Comparison of ENCODE assay signal across 9 cellular contexts in genomic region chr2:173571021-173571821, GRCh38.
DNase-seq lines count a peak whose midpoint lies in the region; ATAC-seq, FAIRE-seq and TF ChIP-seq lines count a peak whose summit lies in the region.
"Had no signal": no experiment of that assay in that cellular context is flagged by ENCODE, and none has a peak within 500 bp of the region (broad histone marks: within the 10 kb centered on the region; RNA-seq: fewer than 3 reads in every experiment).

No MANE protein-coding gene starts in this region.

- no peak overlapping the region for H3K4ac ChIP-seq in H1 (replicated peaks; ENCODE audit: insufficient read length, low read depth, low read length)

- H3K27ac ChIP-seq in H1 (ENCODE audit: low read depth, low read length) (no peak overlapping the region), upper lobe of left lung (no peak overlapping the region)

- no peaks in the 10 kb centered on the region for H3K79me1 ChIP-seq in H1 (ENCODE audit: low read depth, low read length)

- no peak overlapping the region for H3K18ac ChIP-seq in H1 (ENCODE audit: extremely low read depth, low read length)

- peaks cover 0 to 1% (median 0%) of the 10 kb centered on the region in 4 experiments; a peak in 1 of 7 replicates for H3K27me3 ChIP-seq in H1 (replicated peaks in 1 of 4; ENCODE audit: control insufficient read depth in 3 of 4, extremely low read depth in 1 of 4, insufficient read depth in 3 of 4, low read length in 3 of 4)
- no peaks in the 10 kb centered on the region for H3K27me3 ChIP-seq in upper lobe of left lung

- H3K23ac ChIP-seq in H1 (ENCODE audit: insufficient read length): no peak overlapping the region

- TF ChIP-seq CTCF in H1 (IDR thresholded peaks at IDR 0.05; ENCODE audit: control extremely low read depth in 1 of 3, insufficient read depth in 1 of 3, low read depth in 1 of 3, low read length in 3 of 3) (peak in 2 of 3 experiments; percentile 23 to 28; a peak in 3 of 4 replicates), osteocyte (IDR thresholded peaks at IDR 0.05) (peak; percentile 53), upper lobe of left lung (IDR thresholded peaks at IDR 0.05) (peak in 2 of 6 experiments; percentile 11 to 32)

- no peak overlapping the region for H3K14ac ChIP-seq in H1 (ENCODE audit: insufficient read length)

- no peak overlapping the region for H4K8ac ChIP-seq in H1 (ENCODE audit: extremely low read depth, insufficient read depth, low read length)

- no peaks in the 10 kb centered on the region for H4K20me1 ChIP-seq in H1 (replicated peaks in 1 of 2; ENCODE audit: control insufficient read depth in 1 of 2, insufficient read depth in 2 of 2, low read length in 2 of 2)

- peak overlapping the region; percentile 81 for H2AFZ ChIP-seq in H1 (ENCODE audit: low read length)

- POLR2A ChIA-PET in H1 (lab: Charles Lee; ENCODE audit: partially characterized antibody): no interaction called here

- no peaks in the 10 kb centered on the region for H3K79me2 ChIP-seq in H1 (ENCODE audit: control insufficient read depth in 1 of 2, insufficient read depth in 2 of 2, low read length in 2 of 2)

- TF ChIP-seq POLR2A in H1 (IDR thresholded peaks at IDR 0.05; ENCODE audit: control extremely low read depth in 1 of 2, low read depth in 2 of 2, low read length in 2 of 2) (no peak), upper lobe of left lung (IDR thresholded peaks at IDR 0.05) (no peak)

- H2BK5ac ChIP-seq in H1 (ENCODE audit: low read depth, low read length): no peak overlapping the region

- H3K9me3 Mint-ChIP-seq in osteocyte (ENCODE audit: unreplicated experiment): peaks cover 4% of the 10 kb centered on the region
- H3K9me3 Mint-ChIP-seq: activated naive CD8-positive, alpha-beta T cell treated with anti-CD3 and anti-CD28 coated beads, Interleukin-2, amount 10 ng/mL, durations not matched to agents 7 days and 5 days had no signal

- TF ChIP-seq RAD21 in H1 (IDR thresholded peaks at IDR 0.05 in 1 of 2, conservative IDR thresholded peaks at IDR 0.05 in 1 of 2; ENCODE audit: low read depth in 2 of 2, low read length in 2 of 2): peak; percentile 43 to 64

- peak overlapping the region in 2 of 4 experiments; percentile 2 to 45; a peak in 5 of 8 replicates for H3K4me3 ChIP-seq in H1 (ENCODE audit: extremely low read depth in 1 of 4, insufficient read depth in 2 of 4, low read depth in 3 of 4, low read length in 4 of 4)
- H3K4me3 ChIP-seq in upper lobe of left lung: no peak overlapping the region

- H3K36me3 Mint-ChIP-seq in osteocyte (ENCODE audit: unreplicated experiment): no peaks in the 10 kb centered on the region
- H3K36me3 Mint-ChIP-seq: activated naive CD8-positive, alpha-beta T cell treated with anti-CD3 and anti-CD28 coated beads, Interleukin-2, amount 10 ng/mL, durations not matched to agents 7 days and 5 days had no signal

- H2BK15ac ChIP-seq in H1 (ENCODE audit: low read length): no peak overlapping the region

- no peaks in the 10 kb centered on the region for H3K36me3 ChIP-seq in H1 (ENCODE audit: control insufficient read depth in 2 of 4, insufficient read depth in 4 of 4, low read length in 3 of 4)
- no peaks in the 10 kb centered on the region for H3K36me3 ChIP-seq in upper lobe of left lung

- ATAC-seq in upper lobe of left lung (ENCODE audit: low FRiP score in 2 of 2) (no peak), HG02852 (IDR thresholded peaks at IDR 0.05; ENCODE audit: unreplicated experiment) (no peak)

- H3K4me3 Mint-ChIP-seq in osteocyte (ENCODE audit: unreplicated experiment): no peak overlapping the region
- H3K4me3 Mint-ChIP-seq: activated naive CD8-positive, alpha-beta T cell treated with anti-CD3 and anti-CD28 coated beads, Interleukin-2, amount 10 ng/mL, durations not matched to agents 7 days and 5 days had no signal

- H3K4me2 ChIP-seq in H1 (ENCODE audit: insufficient read depth in 1 of 2, low read depth in 2 of 2, low read length in 2 of 2): peak overlapping the region; percentile 56 to 65

- no peak overlapping the region for H4K91ac ChIP-seq in H1 (replicated peaks; ENCODE audit: insufficient read length, low read length)

- no peak overlapping the region for H3K27ac Mint-ChIP-seq in osteocyte (ENCODE audit: unreplicated experiment)
- H3K27ac Mint-ChIP-seq: activated naive CD8-positive, alpha-beta T cell treated with anti-CD3 and anti-CD28 coated beads, Interleukin-2, amount 10 ng/mL, durations not matched to agents 7 days and 5 days had no signal

- H3K4me1 ChIP-seq in H1 (replicated peaks in 1 of 4; ENCODE audit: control insufficient read depth in 3 of 4, insufficient read depth in 4 of 4, low read length in 3 of 4): peaks cover 2 to 9% (median 7%) of the 10 kb centered on the region in 4 experiments; a peak in 5 of 7 replicates
- peaks cover 0 to 14% (median 11%) of the 10 kb centered on the region in 4 donors for H3K4me1 ChIP-seq in upper lobe of left lung

- WGBS in H1 (ENCODE audit: extremely low coverage in 1 of 2, insufficient coverage in 1 of 2, insufficient read length in 1 of 2, insufficient replicate concordance in 2 of 2, low coverage in 1 of 2, low lambda C conversion rate in 2 of 2, missing lambda C conversion rate in 1 of 2), 2 experiments: 19% methylated on average over 10 of the region's 10 CpGs; no CpG with 5 or more reads in 1 of the 2 experiments
- 5 to 9% methylated on average over 10 of the region's 10 CpGs for WGBS in upper lobe of left lung, 2 donors

- peak; percentile 55 for DNase-seq in A172 (ENCODE audit: low spot score)
- no peak for DNase-seq in GM19239 (ENCODE audit: insufficient read length, low spot score)
- peak; percentile 46 to 85 for DNase-seq in NCI-H524 (lab: John Stamatoyannopoulos, UW)
- DNase-seq in H1 (ENCODE audit: low read depth in 1 of 2, low spot score in 2 of 2): no peak
- DNase-seq in osteocyte (ENCODE audit: extremely low spot score, unreplicated experiment): no peak
- DNase-seq in upper lobe of left lung: no peak
- DNase-seq in T-helper 1 cell: no peak
- DNase-seq: activated naive CD8-positive, alpha-beta T cell treated with anti-CD3 and anti-CD28 coated beads, Interleukin-2, amount 10 ng/mL, durations not matched to agents 7 days and 5 days had no signal

- no peak overlapping the region for H3K9ac ChIP-seq in H1 (replicated peaks in 1 of 4; ENCODE audit: extremely low read depth in 1 of 4, low read depth in 3 of 4, low read length in 3 of 4)

- no peak overlapping the region for H2BK12ac ChIP-seq in H1 (ENCODE audit: low read depth, low read length)

- TF ChIP-seq EP300 in H1 (IDR thresholded peaks at IDR 0.05; ENCODE audit: borderline replicate concordance in 1 of 2, low read depth in 2 of 2, low read length in 2 of 2) (no peak), upper lobe of left lung (IDR thresholded peaks at IDR 0.05) (no peak)

- no peak overlapping the region for H2AK5ac ChIP-seq in H1 (ENCODE audit: low read depth, low read length)

- H2BK120ac ChIP-seq in H1 (replicated peaks; ENCODE audit: low read depth, low read length): no peak overlapping the region

- H3K4me1 Mint-ChIP-seq in osteocyte (ENCODE audit: unreplicated experiment): peaks cover 13% of the 10 kb centered on the region

- no peaks in the 10 kb centered on the region for H3K27me3 Mint-ChIP-seq in osteocyte (ENCODE audit: unreplicated experiment)

- H3K9me3 ChIP-seq in H1 (ENCODE audit: insufficient read depth in 2 of 2, low read depth in 1 of 2, low read length in 1 of 2) (no peaks in the 10 kb centered on the region; a peak in 1 of 4 replicates), upper lobe of left lung (no peaks in the 10 kb centered on the region)

- no peak overlapping the region for H3K56ac ChIP-seq in H1 (replicated peaks; ENCODE audit: insufficient read length, low read depth, low read length)

- no peak overlapping the region for H2BK20ac ChIP-seq in H1 (ENCODE audit: low read length)

- H3K23me2 ChIP-seq in H1 (ENCODE audit: low read depth, low read length): no peaks in the 10 kb centered on the region

- H4K5ac ChIP-seq in H1 (ENCODE audit: insufficient read length, low read depth, low read length): no peak overlapping the region

- FAIRE-seq in GM19239 (lab: Jason Lieb, UNC): peak; percentile 11
- FAIRE-seq in H1 (lab: Jason Lieb, UNC): peak; percentile 78

- CTCF ChIA-PET in H1 (lab: Charles Lee; ENCODE audit: partially characterized antibody): interaction anchor here (0.9 kb wide), 1 partner anchor 122 kb away, joined by 3 read pairs; no protein-coding TSS in a partner anchor

TF ChIP-seq in H1, 55 proteins besides CTCF, POLR2A, EP300 and RAD21:
- TF ChIP-seq ATF2 (IDR thresholded peaks at IDR 0.05; ENCODE audit: low read length): no peak
- TF ChIP-seq E2F6 (IDR thresholded peaks at IDR 0.05): peak; percentile 23; the same call in 1 of the 2 replicates

Comparison
In these comparisons a context has a peak if more than half of its experiments do, and no peak if none do; other contexts are left out.
1. DNase-seq: peak in A172 (single experiment) and NCI-H524 (2 of 2); none in GM19239 (single experiment), H1 (0 of 2), osteocyte (single experiment), upper lobe of left lung (0 of 2) and T-helper 1 cell (0 of 5).